In genomic region chr4:48112017-48112667, GRCh38 we compare ENCODE assay signal across 1 cellular context.
TF ChIP-seq lines count a peak whose summit lies in the region.

No MANE protein-coding gene starts in this region.

TF ChIP-seq in H1, 55 proteins besides CTCF, POLR2A, EP300 and RAD21:
- no peak for TF ChIP-seq ASH2L (IDR thresholded peaks at IDR 0.05; ENCODE audit: low read length)
- TF ChIP-seq TAF1 (IDR thresholded peaks at IDR 0.05; ENCODE audit: low read depth, low read length) = no peak
- TF ChIP-seq, protein P1, sequence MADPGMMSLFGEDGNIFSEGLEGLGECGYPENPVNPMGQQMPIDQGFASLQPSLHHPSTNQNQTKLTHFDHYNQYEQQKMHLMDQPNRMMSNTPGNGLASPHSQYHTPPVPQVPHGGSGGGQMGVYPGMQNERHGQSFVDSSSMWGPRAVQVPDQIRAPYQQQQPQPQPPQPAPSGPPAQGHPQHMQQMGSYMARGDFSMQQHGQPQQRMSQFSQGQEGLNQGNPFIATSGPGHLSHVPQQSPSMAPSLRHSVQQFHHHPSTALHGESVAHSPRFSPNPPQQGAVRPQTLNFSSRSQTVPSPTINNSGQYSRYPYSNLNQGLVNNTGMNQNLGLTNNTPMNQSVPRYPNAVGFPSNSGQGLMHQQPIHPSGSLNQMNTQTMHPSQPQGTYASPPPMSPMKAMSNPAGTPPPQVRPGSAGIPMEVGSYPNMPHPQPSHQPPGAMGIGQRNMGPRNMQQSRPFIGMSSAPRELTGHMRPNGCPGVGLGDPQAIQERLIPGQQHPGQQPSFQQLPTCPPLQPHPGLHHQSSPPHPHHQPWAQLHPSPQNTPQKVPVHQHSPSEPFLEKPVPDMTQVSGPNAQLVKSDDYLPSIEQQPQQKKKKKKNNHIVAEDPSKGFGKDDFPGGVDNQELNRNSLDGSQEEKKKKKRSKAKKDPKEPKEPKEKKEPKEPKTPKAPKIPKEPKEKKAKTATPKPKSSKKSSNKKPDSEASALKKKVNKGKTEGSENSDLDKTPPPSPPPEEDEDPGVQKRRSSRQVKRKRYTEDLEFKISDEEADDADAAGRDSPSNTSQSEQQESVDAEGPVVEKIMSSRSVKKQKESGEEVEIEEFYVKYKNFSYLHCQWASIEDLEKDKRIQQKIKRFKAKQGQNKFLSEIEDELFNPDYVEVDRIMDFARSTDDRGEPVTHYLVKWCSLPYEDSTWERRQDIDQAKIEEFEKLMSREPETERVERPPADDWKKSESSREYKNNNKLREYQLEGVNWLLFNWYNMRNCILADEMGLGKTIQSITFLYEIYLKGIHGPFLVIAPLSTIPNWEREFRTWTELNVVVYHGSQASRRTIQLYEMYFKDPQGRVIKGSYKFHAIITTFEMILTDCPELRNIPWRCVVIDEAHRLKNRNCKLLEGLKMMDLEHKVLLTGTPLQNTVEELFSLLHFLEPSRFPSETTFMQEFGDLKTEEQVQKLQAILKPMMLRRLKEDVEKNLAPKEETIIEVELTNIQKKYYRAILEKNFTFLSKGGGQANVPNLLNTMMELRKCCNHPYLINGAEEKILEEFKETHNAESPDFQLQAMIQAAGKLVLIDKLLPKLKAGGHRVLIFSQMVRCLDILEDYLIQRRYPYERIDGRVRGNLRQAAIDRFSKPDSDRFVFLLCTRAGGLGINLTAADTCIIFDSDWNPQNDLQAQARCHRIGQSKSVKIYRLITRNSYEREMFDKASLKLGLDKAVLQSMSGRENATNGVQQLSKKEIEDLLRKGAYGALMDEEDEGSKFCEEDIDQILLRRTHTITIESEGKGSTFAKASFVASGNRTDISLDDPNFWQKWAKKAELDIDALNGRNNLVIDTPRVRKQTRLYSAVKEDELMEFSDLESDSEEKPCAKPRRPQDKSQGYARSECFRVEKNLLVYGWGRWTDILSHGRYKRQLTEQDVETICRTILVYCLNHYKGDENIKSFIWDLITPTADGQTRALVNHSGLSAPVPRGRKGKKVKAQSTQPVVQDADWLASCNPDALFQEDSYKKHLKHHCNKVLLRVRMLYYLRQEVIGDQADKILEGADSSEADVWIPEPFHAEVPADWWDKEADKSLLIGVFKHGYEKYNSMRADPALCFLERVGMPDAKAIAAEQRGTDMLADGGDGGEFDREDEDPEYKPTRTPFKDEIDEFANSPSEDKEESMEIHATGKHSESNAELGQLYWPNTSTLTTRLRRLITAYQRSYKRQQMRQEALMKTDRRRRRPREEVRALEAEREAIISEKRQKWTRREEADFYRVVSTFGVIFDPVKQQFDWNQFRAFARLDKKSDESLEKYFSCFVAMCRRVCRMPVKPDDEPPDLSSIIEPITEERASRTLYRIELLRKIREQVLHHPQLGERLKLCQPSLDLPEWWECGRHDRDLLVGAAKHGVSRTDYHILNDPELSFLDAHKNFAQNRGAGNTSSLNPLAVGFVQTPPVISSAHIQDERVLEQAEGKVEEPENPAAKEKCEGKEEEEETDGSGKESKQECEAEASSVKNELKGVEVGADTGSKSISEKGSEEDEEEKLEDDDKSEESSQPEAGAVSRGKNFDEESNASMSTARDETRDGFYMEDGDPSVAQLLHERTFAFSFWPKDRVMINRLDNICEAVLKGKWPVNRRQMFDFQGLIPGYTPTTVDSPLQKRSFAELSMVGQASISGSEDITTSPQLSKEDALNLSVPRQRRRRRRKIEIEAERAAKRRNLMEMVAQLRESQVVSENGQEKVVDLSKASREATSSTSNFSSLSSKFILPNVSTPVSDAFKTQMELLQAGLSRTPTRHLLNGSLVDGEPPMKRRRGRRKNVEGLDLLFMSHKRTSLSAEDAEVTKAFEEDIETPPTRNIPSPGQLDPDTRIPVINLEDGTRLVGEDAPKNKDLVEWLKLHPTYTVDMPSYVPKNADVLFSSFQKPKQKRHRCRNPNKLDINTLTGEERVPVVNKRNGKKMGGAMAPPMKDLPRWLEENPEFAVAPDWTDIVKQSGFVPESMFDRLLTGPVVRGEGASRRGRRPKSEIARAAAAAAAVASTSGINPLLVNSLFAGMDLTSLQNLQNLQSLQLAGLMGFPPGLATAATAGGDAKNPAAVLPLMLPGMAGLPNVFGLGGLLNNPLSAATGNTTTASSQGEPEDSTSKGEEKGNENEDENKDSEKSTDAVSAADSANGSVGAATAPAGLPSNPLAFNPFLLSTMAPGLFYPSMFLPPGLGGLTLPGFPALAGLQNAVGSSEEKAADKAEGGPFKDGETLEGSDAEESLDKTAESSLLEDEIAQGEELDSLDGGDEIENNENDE (IDR thresholded peaks at IDR 0.05; ENCODE audit: insufficient replicate concordance, low read length) = no peak
- TF ChIP-seq TBP (IDR thresholded peaks at IDR 0.05; ENCODE audit: low read depth, low read length) = no peak
- no peak for TF ChIP-seq SAP30 (IDR thresholded peaks at IDR 0.05; ENCODE audit: insufficient read depth, insufficient replicate concordance, low read length)
- no peak for TF ChIP-seq HDAC2 (IDR thresholded peaks at IDR 0.05; ENCODE audit: borderline replicate concordance in 1 of 2, low read depth in 2 of 2, low read length in 2 of 2)
- no peak for TF ChIP-seq GABPA (IDR thresholded peaks at IDR 0.05; ENCODE audit: borderline replicate concordance, insufficient read depth, low read length)
- TF ChIP-seq SIN3A (conservative IDR thresholded peaks at IDR 0.05 in 1 of 2, IDR thresholded peaks at IDR 0.05 in 1 of 2; ENCODE audit: low read depth in 1 of 2, low read length in 2 of 2) = no peak
- no peak for TF ChIP-seq SIRT6 (IDR thresholded peaks at IDR 0.05; ENCODE audit: low read length)
- no peak for TF ChIP-seq CBX5 (IDR thresholded peaks at IDR 0.05; ENCODE audit: low read depth, low read length)
- TF ChIP-seq SIX5 (IDR thresholded peaks at IDR 0.05; ENCODE audit: low read depth, low read length) = no peak
- no peak for TF ChIP-seq GTF2F1 (IDR thresholded peaks at IDR 0.05; ENCODE audit: borderline replicate concordance, low read depth, low read length)
TF ChIP-seq in H1: peak in this region for 0.
